Comparison of ENCODE assay signal across 28 cellular contexts in genomic region chr6:162765251-162765650, GRCh38. TPM values are rescaled to one million over a fixed set of nuclear protein-coding genes. Genes with fewer than 3 reads are reported as not detected.
"Had no signal": no experiment of that assay in that cellular context is flagged by ENCODE, and none has a peak within 500 bp of the region (broad histone marks: within the 10 kb centered on the region; RNA-seq: fewer than 3 reads in every experiment).

No MANE protein-coding gene starts in this region.

- H3K9me3 ChIP-seq: MG63, SK-N-SH had no signal

- H3K27ac ChIP-seq: RWPE1 had no signal

- H3K27me3 ChIP-seq: MG63 had no signal

- H3K4me2 ChIP-seq: SK-N-SH had no signal

- DNase-seq: IMR-90, Karpas-422, KG1, MG63, NCI-H1092, NCI-H1105 treated with DMSO at 0.1 percent for 48 hours, NCI-H1417 treated with DMSO at 0.1 percent for 48 hours, NCI-H146, NCI-H1694 treated with DMSO at 0.1 percent for 48 hours, NCI-H1930, NCI-H2081, NCI-H2107, NCI-H226, NCI-H446, NCI-H510A, NCI-H524 treated with DMSO at 0.1 percent for 48 hours, NCI-H69, NCI-H774, PC-3, SHP77, SK-N-SH, SW 1271 had no signal

- H3K9ac ChIP-seq: SK-N-SH had no signal

- ATAC-seq: HepG2, Panc1, PC-3 had no signal

- H3K4me3 ChIP-seq: MG63 had no signal

- H3K36me3 ChIP-seq: MG63 had no signal

RNA-seq across cellular contexts. Expression of gene PACRG, which starts 37.5 kb away (rescaled TPM):
- total RNA-seq: HT1080, IMR-90, OCI-LY7, PC-3, SK-MEL-5 had no signal
- polyA plus RNA-seq: HepG2, IMR-90 had no signal

RNA-seq across cellular contexts. Expression of gene PRKN, which starts 37.7 kb away (rescaled TPM):
- total RNA-seq: HT1080, PC-3 had no signal
